Comparison of ENCODE assay signal across 1 cellular context in genomic region chr16:4538067-4538385, GRCh38.
TF ChIP-seq lines count a peak whose summit lies in the region.

No MANE protein-coding gene starts in this region.

TF ChIP-seq in HepG2, 621 proteins besides CTCF, POLR2A, EP300 and RAD21 (continues in another document):
- TF ChIP-seq SOX5 (CRISPR knock-in tag; IDR thresholded peaks at IDR 0.05; ENCODE audit: borderline replicate concordance) (no peak), GTF3A (CRISPR knock-in tag; conservative IDR thresholded peaks at IDR 0.05) (peak; percentile 16; the same call in 1 of the 2 replicates), TCF12 (IDR thresholded peaks at IDR 0.05) (no peak), TCF12 (CRISPR knock-in tag; IDR thresholded peaks at IDR 0.05) (no peak), CBFB (CRISPR knock-in tag; IDR thresholded peaks at IDR 0.05) (0 out of 2 replicates have a peak, but pooled peaks have one; percentile 1), SNRNP70 (IDR thresholded peaks at IDR 0.05; ENCODE audit: low read depth, low read length) (no peak), FIP1L1 (IDR thresholded peaks at IDR 0.05; ENCODE audit: borderline replicate concordance, insufficient read depth, low read depth, low read length) (no peak), ZNF564 (CRISPR knock-in tag; IDR thresholded peaks at IDR 0.05) (no peak), ATF4 (CRISPR knock-in tag; IDR thresholded peaks at IDR 0.05) (no peak), ATM (IDR thresholded peaks at IDR 0.05; ENCODE audit: borderline replicate concordance) (no peak), PCBP2 (optimal IDR thresholded peaks at IDR 0.05; ENCODE audit: low read depth, low read length, poor library complexity, severe bottlenecking) (no peak), NR2F6 (IDR thresholded peaks at IDR 0.05) (no peak), NR2F6 (CRISPR knock-in tag; IDR thresholded peaks at IDR 0.05) (no peak), ZNF543 (CRISPR knock-in tag; IDR thresholded peaks at IDR 0.05) (no peak), RBFOX2 (IDR thresholded peaks at IDR 0.05; ENCODE audit: low read depth, low read length) (peak; percentile 60; the same call in 1 of the 2 replicates), HNRNPK (IDR thresholded peaks at IDR 0.05; ENCODE audit: low read depth, low read length, poor library complexity, severe bottlenecking) (peak; percentile 8), TRIM24 (CRISPR knock-in tag; IDR thresholded peaks at IDR 0.05) (no peak), ZNF142 (CRISPR knock-in tag; IDR thresholded peaks at IDR 0.05) (no peak), ZNF674 (CRISPR knock-in tag; IDR thresholded peaks at IDR 0.05; ENCODE audit: low read depth) (no peak), ZHX2 (IDR thresholded peaks at IDR 0.05; ENCODE audit: low read depth) (no peak), ZHX2 (CRISPR knock-in tag; IDR thresholded peaks at IDR 0.05; ENCODE audit: borderline replicate concordance) (no peak), RARG (CRISPR knock-in tag; IDR thresholded peaks at IDR 0.05; ENCODE audit: low read depth) (no peak; the same call in 1 of the 2 replicates), CC2D1A (CRISPR knock-in tag; IDR thresholded peaks at IDR 0.05) (no peak), RORA (CRISPR knock-in tag; IDR thresholded peaks at IDR 0.05) (no peak), ZNF773 (CRISPR knock-in tag; IDR thresholded peaks at IDR 0.05; ENCODE audit: borderline replicate concordance) (no peak), KIAA2018 (CRISPR knock-in tag; IDR thresholded peaks at IDR 0.05; ENCODE audit: borderline replicate concordance) (no peak), LBX2 (CRISPR knock-in tag; IDR thresholded peaks at IDR 0.05; ENCODE audit: borderline replicate concordance) (no peak), ZBTB8A (CRISPR knock-in tag; IDR thresholded peaks at IDR 0.05; ENCODE audit: borderline replicate concordance, low read depth) (no peak), ZBTB39 (CRISPR knock-in tag; IDR thresholded peaks at IDR 0.05) (peak; percentile 13; the same call in 1 of the 2 replicates), ARHGAP35 (CRISPR knock-in tag; IDR thresholded peaks at IDR 0.05; ENCODE audit: borderline replicate concordance) (no peak), ZNF18 (CRISPR knock-in tag; IDR thresholded peaks at IDR 0.05; ENCODE audit: insufficient replicate concordance) (peak; percentile 10), GATAD2A (CRISPR knock-in tag; IDR thresholded peaks at IDR 0.05) (no peak), NPAS2 (CRISPR knock-in tag; IDR thresholded peaks at IDR 0.05; ENCODE audit: borderline replicate concordance) (no peak)
